Comparison of ENCODE assay signal across 18 cellular contexts in genomic region chr20:36992802-36993334, GRCh38.
"Had no signal": no experiment of that assay in that cellular context is flagged by ENCODE, and none has a peak within 500 bp of the region (broad histone marks: within the 10 kb centered on the region; RNA-seq: fewer than 3 reads in every experiment).

No MANE protein-coding gene starts in this region.

- H3K9me3 ChIP-seq: gastrocnemius medialis, testis had no signal

- ATAC-seq: activated CD4-positive, CD25-positive, alpha-beta regulatory T cell treated with anti-CD3 and anti-CD28 coated beads, Interleukin-2, amount 50 U/mL, for 24 hours; gastrocnemius medialis; left lobe of liver; stimulated activated memory B cell treated with anti-CD40 and anti-IgM and Interleukin-4, amounts not matched to agents 10 μg/mL and 1 μg/mL and 100 μg/mL, for 72 hours had no signal

- H3K27me3 ChIP-seq: gastrocnemius medialis, spleen, testis had no signal

- H3K27me3 Mint-ChIP-seq: stimulated activated memory B cell treated with anti-CD40 and anti-IgM and Interleukin-4, amounts not matched to agents 10 μg/mL and 1 μg/mL and 100 μg/mL, for 72 hours; type B pancreatic cell had no signal

- H3K4me1 Mint-ChIP-seq: nephron; stimulated activated memory B cell treated with anti-CD40 and anti-IgM and Interleukin-4, amounts not matched to agents 10 μg/mL and 1 μg/mL and 100 μg/mL, for 72 hours had no signal

- DNase-seq: activated T-cell treated with anti-CD3 and anti-CD28 coated beads for 4 hours; aorta; gastrocnemius medialis; nucleus accumbens; posterior cingulate gyrus; spleen; stimulated activated CD4-positive, alpha-beta T cell treated with anti-CD3 and anti-CD28 coated beads, Interleukin-4, amount 100 ng/mL, for 4 hours; testis had no signal

- FAIRE-seq: endometrium, keratinocyte had no signal

- H3K36me3 ChIP-seq: gastrocnemius medialis had no signal

- H3K4me3 Mint-ChIP-seq: activated T-helper 1 cell treated with anti-CD3 and anti-CD28 coated beads, Interleukin-12 subunit alpha, Interleukin-12 subunit beta, Interleukin-2, Interleukin-4 antibody, amounts not matched to agents 30 ng/mL and 10 ng/mL and 1 ng/mL, durations not matched to agents 14 hours and 24 hours and 36 hours; nephron; stimulated activated memory B cell treated with anti-CD40 and anti-IgM and Interleukin-4, amounts not matched to agents 10 μg/mL and 1 μg/mL and 100 μg/mL, for 72 hours; type B pancreatic cell had no signal

- H3K4me3 ChIP-seq: coronary artery, gastrocnemius medialis, lung, spleen, testis had no signal

- H3K4me1 ChIP-seq: gastrocnemius medialis, testis had no signal

- H3K27ac Mint-ChIP-seq: activated T-helper 1 cell treated with anti-CD3 and anti-CD28 coated beads, Interleukin-12 subunit alpha, Interleukin-12 subunit beta, Interleukin-2, Interleukin-4 antibody, amounts not matched to agents 30 ng/mL and 10 ng/mL and 1 ng/mL, durations not matched to agents 14 hours and 24 hours and 36 hours; nephron; stimulated activated memory B cell treated with anti-CD40 and anti-IgM and Interleukin-4, amounts not matched to agents 10 μg/mL and 1 μg/mL and 100 μg/mL, for 72 hours; type B pancreatic cell had no signal

- H3K27ac ChIP-seq: coronary artery, gastrocnemius medialis, spleen, testis had no signal
